8 cellular contexts compared by ENCODE assay signal in genomic region chr16:19884611-19885455, GRCh38. TPM values are rescaled to one million over a fixed set of nuclear protein-coding genes. Genes with fewer than 3 reads are reported as not detected.
DNase-seq lines count a peak whose midpoint lies in the region; ATAC-seq and TF ChIP-seq lines count a peak whose summit lies in the region.

Gene GPRC5B (minus strand): TSS chr16:19884848. CDS start chr16:19872845, 12,003 bp downstream.

- H3K4me3 Mint-ChIP-seq in CD8-positive, alpha-beta memory T cell: peak within 1 kb of the TSS; percentile 79 to 96 (median 84)
- peak within 1 kb of the TSS; percentile 71 for H3K4me3 Mint-ChIP-seq in activated CD4-positive, alpha-beta T cell treated with anti-CD3 and anti-CD28 coated beads for 36 hours

- POLR2A ChIA-PET in CD8-positive, alpha-beta memory T cell (lab: Charles Lee): no interaction called here
- POLR2A ChIA-PET in activated CD4-positive, alpha-beta T cell treated with anti-CD3 and anti-CD28 coated beads for 36 hours (lab: Charles Lee): no interaction called here

- H3K4me1 Mint-ChIP-seq in CD8-positive, alpha-beta memory T cell: peaks cover 20 to 36% (median 25%) of the 10 kb centered on the region in 3 donors
- peaks cover 26% of the 10 kb centered on the region for H3K4me1 Mint-ChIP-seq in activated CD4-positive, alpha-beta T cell treated with anti-CD3 and anti-CD28 coated beads for 36 hours

- ATAC-seq in activated CD4-positive, alpha-beta T cell treated with anti-CD3 and anti-CD28 coated beads for 36 hours: peak; percentile 43
- ATAC-seq in left lung: peak; percentile 70
- no peak for ATAC-seq in HG03378 (IDR thresholded peaks at IDR 0.05; ENCODE audit: unreplicated experiment)
- ATAC-seq in HG02970 (IDR thresholded peaks at IDR 0.05; ENCODE audit: low FRiP score, unreplicated experiment): no peak

- peak within 1 kb of the TSS in 7 of 8 donors; percentile 29 to 77 (median 64) for H3K27ac Mint-ChIP-seq in CD8-positive, alpha-beta memory T cell
- H3K27ac Mint-ChIP-seq in activated CD4-positive, alpha-beta T cell treated with anti-CD3 and anti-CD28 coated beads for 36 hours: no peak within 1 kb of the TSS

- peak within 1 kb of the TSS; percentile 75 for H3K4me3 ChIP-seq in CD8-positive, alpha-beta memory T cell (ENCODE audit: low read length)
- H3K4me3 ChIP-seq in LNCaP clone FGC (ENCODE audit: low read depth, low read length): peak within 1 kb of the TSS; percentile 54
- peak within 1 kb of the TSS; percentile 71 for H3K4me3 ChIP-seq in coronary artery
- H3K4me3 ChIP-seq in left lung: peak within 1 kb of the TSS; percentile 48

- peak; percentile 21 to 68 (median 39) for DNase-seq in CD8-positive, alpha-beta memory T cell
- no peak for DNase-seq in LNCaP clone FGC (ENCODE audit: low read depth)
- DNase-seq in activated CD4-positive, alpha-beta T cell treated with anti-CD3 and anti-CD28 coated beads for 36 hours: peak; percentile 51
- DNase-seq in coronary artery (ENCODE audit: low spot score): no peak
- DNase-seq in left lung: peak in 1 of 2 donors; percentile 76
- DNase-seq in stimulated activated CD4-positive, alpha-beta T cell treated with anti-CD3 and anti-CD28 coated beads, Interleukin-1b, Interleukin-23, amount 100 ng/mL, for 48 hours: peak; percentile 19

- TF ChIP-seq CTCF in LNCaP clone FGC (IDR thresholded peaks at IDR 0.05; ENCODE audit: control insufficient read depth, extremely low read depth, insufficient read depth) (peak; percentile 37), coronary artery (IDR thresholded peaks at IDR 0.05) (no peak), left lung (IDR thresholded peaks at IDR 0.05) (no peak)

- CTCF ChIA-PET in CD8-positive, alpha-beta memory T cell (lab: Charles Lee): interaction anchor here (0.7 to 2.0 kb wide), 4 partner anchors 188 to 330 kb away, joined by 3 to 19 read pairs (median 5); partner anchors contain the start of gene VPS35L
- CTCF ChIA-PET in activated CD4-positive, alpha-beta T cell treated with anti-CD3 and anti-CD28 coated beads for 36 hours (lab: Charles Lee): interaction anchor here (0.6 to 2.1 kb wide), 8 partner anchors 22 to 1020 kb away, joined by 3 to 18 read pairs (median 4); partner anchors contain the start of gene VPS35L

- peaks cover 24% of the 10 kb centered on the region for H3K4me1 ChIP-seq in CD8-positive, alpha-beta memory T cell (ENCODE audit: insufficient read depth, low read length)
- peaks cover 6 to 24% of the 10 kb centered on the region in 2 donors for H3K4me1 ChIP-seq in left lung

- no peaks in the 10 kb centered on the region for H3K36me3 Mint-ChIP-seq in CD8-positive, alpha-beta memory T cell
- no peaks in the 10 kb centered on the region for H3K36me3 Mint-ChIP-seq in activated CD4-positive, alpha-beta T cell treated with anti-CD3 and anti-CD28 coated beads for 36 hours (ENCODE audit: low read depth)

- H3K27me3 ChIP-seq in CD8-positive, alpha-beta memory T cell (ENCODE audit: insufficient read depth, low read length, poor library complexity, severe bottlenecking): peaks cover 23% of the 10 kb centered on the region
- peaks cover 14 to 51% of the 10 kb centered on the region in 2 donors for H3K27me3 ChIP-seq in left lung

- H3K27me3 Mint-ChIP-seq in CD8-positive, alpha-beta memory T cell: peaks cover 29 to 34% of the 10 kb centered on the region in 2 donors
- peaks cover 18% of the 10 kb centered on the region for H3K27me3 Mint-ChIP-seq in activated CD4-positive, alpha-beta T cell treated with anti-CD3 and anti-CD28 coated beads for 36 hours

- H3K9me3 ChIP-seq in CD8-positive, alpha-beta memory T cell (ENCODE audit: low read length): no peaks in the 10 kb centered on the region
- H3K9me3 ChIP-seq in left lung: no peaks in the 10 kb centered on the region

- no peak within 1 kb of the TSS for H3K27ac ChIP-seq in CD8-positive, alpha-beta memory T cell (ENCODE audit: low read depth, low read length)
- H3K27ac ChIP-seq in coronary artery (peak within 1 kb of the TSS; percentile 6 to 20), left lung (peak within 1 kb of the TSS in 1 of 2 donors; percentile 18)

- peaks cover 0 to 4% (median 0%) of the 10 kb centered on the region in 5 donors for H3K9me3 Mint-ChIP-seq in CD8-positive, alpha-beta memory T cell
- H3K9me3 Mint-ChIP-seq in activated CD4-positive, alpha-beta T cell treated with anti-CD3 and anti-CD28 coated beads for 36 hours (ENCODE audit: low read depth): no peaks in the 10 kb centered on the region

- intact Hi-C loops in activated CD4-positive, alpha-beta T cell treated with anti-CD3 and anti-CD28 coated beads for 36 hours (cut with DNase I, micrococcal nuclease): loop anchor here in 1 of 2 experiments (5.0 to 10.0 kb wide), 3 partner anchors 188 to 800 kb away; partner anchors contain the start of genes CCP110 and GDE1
- intact Hi-C loops in left lung (cut with DNase I): loop anchor here in 1 of 2 donors (5.0 to 10.0 kb wide), 2 partner anchors 283 to 320 kb away; no protein-coding TSS in a partner anchor

- no peaks in the 10 kb centered on the region for H3K36me3 ChIP-seq in CD8-positive, alpha-beta memory T cell (ENCODE audit: insufficient read depth, low read length)
- H3K36me3 ChIP-seq in left lung: no peaks in the 10 kb centered on the region

RNA-seq across cellular contexts. Expression of gene GPRC5B, which starts in this region (rescaled TPM):
- total RNA-seq in CD8-positive, alpha-beta memory T cell: under 1 TPM in 1 of 2 experiments, not detected in 1; 0.11 TPM
- 0.29 TPM for polyA plus RNA-seq in CD8-positive, alpha-beta memory T cell
- total RNA-seq in activated CD4-positive, alpha-beta T cell treated with anti-CD3 and anti-CD28 coated beads for 36 hours: under 1 TPM; 0.11 to 0.30 TPM
- total RNA-seq in left lung: 10 to 100 TPM; 10.3 to 14.1 TPM

Comparison
In these comparisons a context has a peak if more than half of its experiments do, and no peak if none do; other contexts are left out.
1. RNA of gene GPRC5B (total RNA-seq): 10.3 to 14.1 TPM in left lung; 0.11 to 0.30 TPM in activated CD4-positive, alpha-beta T cell treated with anti-CD3 and anti-CD28 coated beads for 36 hours and 0.11 TPM in CD8-positive, alpha-beta memory T cell; every median in the first group is over 4 times any median in the second.
2. Peak in DNase-seq and H3K4me3 ChIP-seq in CD8-positive, alpha-beta memory T cell; RNA of the gene not detected or under 1 TPM.
3. Peak in DNase-seq and ATAC-seq in activated CD4-positive, alpha-beta T cell treated with anti-CD3 and anti-CD28 coated beads for 36 hours; RNA of the gene not detected or under 1 TPM.
4. Peak in every context shown above with its lines, with median percentiles within 50 percentile points of each other: H3K4me3 ChIP-seq.